ENCODE assay signal across 22 cellular contexts in the genomic region with DNA sequence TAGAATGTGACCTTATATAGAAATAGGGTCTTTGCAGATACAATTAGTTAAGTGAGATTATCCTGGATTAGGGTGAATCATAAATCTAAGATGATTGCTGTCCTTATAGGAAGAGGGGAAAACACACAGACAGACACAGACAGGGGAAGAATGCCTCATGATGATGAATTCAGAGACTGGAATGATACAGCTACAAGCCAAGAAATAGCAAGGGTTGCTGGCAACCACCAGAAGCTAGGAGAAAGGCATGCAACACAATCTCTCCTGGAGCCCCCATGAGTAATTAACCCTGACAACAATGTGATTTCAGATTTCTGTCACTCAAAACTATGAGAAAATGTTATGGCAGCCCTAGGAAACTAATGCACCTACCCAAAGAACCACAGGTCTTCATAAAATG.
"Had no signal": no experiment of that assay in that cellular context is flagged by ENCODE, and none has a peak within 500 bp of the region (broad histone marks: within the 10 kb centered on the region; RNA-seq: fewer than 3 reads in every experiment).

No MANE protein-coding gene starts in this region.

- H3K27ac ChIP-seq: esophagus squamous epithelium, heart left ventricle, neural progenitor cell, thoracic aorta, upper lobe of left lung had no signal

- ATAC-seq: effector memory CD8-positive, alpha-beta T cell; heart left ventricle; left lobe of liver; naive thymus-derived CD8-positive, alpha-beta T cell; T-helper 17 cell had no signal

- H3K4me3 Mint-ChIP-seq: activated CD4-positive, alpha-beta memory T cell treated with anti-CD3 and anti-CD28 coated beads for 36 hours; activated naive CD8-positive, alpha-beta T cell treated with anti-CD3 and anti-CD28 coated beads for 36 hours; effector memory CD8-positive, alpha-beta T cell; naive thymus-derived CD8-positive, alpha-beta T cell; neural progenitor cell; T-helper 17 cell had no signal

- FAIRE-seq: colon, kidney had no signal

- H2AFZ ChIP-seq: neural progenitor cell had no signal

- H3K36me3 Mint-ChIP-seq: activated CD4-positive, alpha-beta memory T cell treated with anti-CD3 and anti-CD28 coated beads for 36 hours; activated naive CD8-positive, alpha-beta T cell treated with anti-CD3 and anti-CD28 coated beads for 36 hours; neural progenitor cell had no signal

- H3K4me2 ChIP-seq: neural progenitor cell had no signal

- DNase-seq: activated CD4-positive, alpha-beta memory T cell treated with anti-CD3 and anti-CD28 coated beads for 36 hours; activated CD4-positive, alpha-beta T cell treated with anti-CD3 and anti-CD28 coated beads for 48 hours; activated naive CD4-positive, alpha-beta T cell treated with Interleukin-2 at 50 U/mL for 16 hours; activated naive CD8-positive, alpha-beta T cell treated with anti-CD3 and anti-CD28 coated beads for 36 hours; activated T-cell treated with anti-CD3 and anti-CD28 coated beads, Interleukin-2, amount 50 U/mL, for 48 hours; anterior cingulate cortex; central memory CD4-positive, alpha-beta T cell; effector memory CD8-positive, alpha-beta T cell; esophagus squamous epithelium; heart left ventricle; kidney; naive thymus-derived CD8-positive, alpha-beta T cell; retina; stimulated activated CD4-positive, alpha-beta T cell treated with anti-CD3 and anti-CD28 coated beads, Interleukin-4, amount 100 ng/mL, for 24 hours; stimulated activated naive CD4-positive, alpha-beta T cell treated with Interleukin-2 at 50 U/mL for 16 hours; T-helper 17 cell; upper lobe of left lung had no signal

- H3K27me3 Mint-ChIP-seq: activated CD4-positive, alpha-beta memory T cell treated with anti-CD3 and anti-CD28 coated beads for 36 hours; activated naive CD8-positive, alpha-beta T cell treated with anti-CD3 and anti-CD28 coated beads for 36 hours; effector memory CD8-positive, alpha-beta T cell; progenitor cell of endocrine pancreas; T-helper 17 cell had no signal

- H3K36me3 ChIP-seq: esophagus squamous epithelium, neural progenitor cell, thoracic aorta, upper lobe of left lung had no signal

- H3K27me3 ChIP-seq: esophagus squamous epithelium, heart left ventricle, neural progenitor cell, upper lobe of left lung had no signal

- H3K4me1 ChIP-seq: esophagus squamous epithelium, heart left ventricle, neural progenitor cell, upper lobe of left lung had no signal

- H3K9me3 ChIP-seq: esophagus squamous epithelium, heart left ventricle, thoracic aorta, upper lobe of left lung had no signal

- H3K4me1 Mint-ChIP-seq: activated naive CD8-positive, alpha-beta T cell treated with anti-CD3 and anti-CD28 coated beads for 36 hours; naive thymus-derived CD8-positive, alpha-beta T cell; neural progenitor cell; T-helper 17 cell had no signal

- H3K27ac Mint-ChIP-seq: activated CD4-positive, alpha-beta memory T cell treated with anti-CD3 and anti-CD28 coated beads for 36 hours; activated naive CD8-positive, alpha-beta T cell treated with anti-CD3 and anti-CD28 coated beads for 36 hours; effector memory CD8-positive, alpha-beta T cell; naive thymus-derived CD8-positive, alpha-beta T cell; neural progenitor cell; progenitor cell of endocrine pancreas; T-helper 17 cell had no signal

- H3K9me3 Mint-ChIP-seq: activated CD4-positive, alpha-beta memory T cell treated with anti-CD3 and anti-CD28 coated beads for 36 hours; activated naive CD8-positive, alpha-beta T cell treated with anti-CD3 and anti-CD28 coated beads for 36 hours; effector memory CD8-positive, alpha-beta T cell; naive thymus-derived CD8-positive, alpha-beta T cell; neural progenitor cell had no signal

- H3K4me3 ChIP-seq: esophagus squamous epithelium, heart left ventricle, neural progenitor cell, thoracic aorta, upper lobe of left lung had no signal

- H3K9ac ChIP-seq: neural progenitor cell had no signal
